Comparison of ENCODE assay signal across 8 cellular contexts in genomic region chr11:3091846-3092602, GRCh38. TPM values are rescaled to one million over a fixed set of nuclear protein-coding genes. Genes with fewer than 3 reads are reported as not detected.
DNase-seq lines count a peak whose midpoint lies in the region; ATAC-seq and TF ChIP-seq lines count a peak whose summit lies in the region.

No MANE protein-coding gene starts in this region.

- no peaks in the 10 kb centered on the region for H3K9me3 ChIP-seq in heart left ventricle

- TF ChIP-seq CTCF in heart left ventricle (IDR thresholded peaks at IDR 0.05) = peak; percentile 92 to 100 (median 99)

- H3K4me3 ChIP-seq in heart left ventricle = no peak overlapping the region

- H3K36me3 ChIP-seq in heart left ventricle = peaks cover 0 to 58% (median 10%) of the 10 kb centered on the region in 9 donors

- H3K4me3 Mint-ChIP-seq in activated naive CD4-positive, alpha-beta T cell treated with anti-CD3 and anti-CD28 coated beads, Interleukin-2, amount 10 ng/mL, durations not matched to agents 7 days and 5 days = no peak overlapping the region

- peaks cover 15% of the 10 kb centered on the region for H3K27me3 Mint-ChIP-seq in activated naive CD4-positive, alpha-beta T cell treated with anti-CD3 and anti-CD28 coated beads, Interleukin-2, amount 10 ng/mL, durations not matched to agents 7 days and 5 days

- H3K4me1 ChIP-seq in heart left ventricle = peaks cover 0 to 35% (median 17%) of the 10 kb centered on the region in 12 donors

- CTCF ChIA-PET in activated naive CD4-positive, alpha-beta T cell treated with anti-CD3 and anti-CD28 coated beads, Interleukin-2, amount 10 ng/mL, durations not matched to agents 7 days and 5 days (lab: Charles Lee) = interaction anchor here (0.8 to 4.0 kb wide), 29 partner anchors 10 to 664 kb away, joined by 3 to 59 read pairs (median 5); partner anchors contain the start of genes CARS1 and PHLDA2

- WGBS in heart left ventricle, 4 donors = 46 to 63% (median 46%) methylated on average over 19 to 27 of the region's 27 CpGs

- peaks cover 3% of the 10 kb centered on the region for H3K4me1 Mint-ChIP-seq in activated naive CD4-positive, alpha-beta T cell treated with anti-CD3 and anti-CD28 coated beads, Interleukin-2, amount 10 ng/mL, durations not matched to agents 7 days and 5 days

- TF ChIP-seq POLR2A in heart left ventricle (IDR thresholded peaks at IDR 0.05) = no peak

- no peaks in the 10 kb centered on the region for H3K27me3 ChIP-seq in heart left ventricle

- no peak overlapping the region for H3K27ac Mint-ChIP-seq in activated naive CD4-positive, alpha-beta T cell treated with anti-CD3 and anti-CD28 coated beads, Interleukin-2, amount 10 ng/mL, durations not matched to agents 7 days and 5 days

- DNase-seq in AG20443 (ENCODE audit: low spot score) (peak; percentile 86), LoVo (ENCODE audit: low spot score) (peak; percentile 65), SKM-1 treated with dmso at 0.1 percent for 144 hours (lab: John Stamatoyannopoulos, UW; ENCODE audit: unreplicated experiment) (peak; percentile 48), heart left ventricle (peak; percentile 57 to 87 (median 67)), renal cortical epithelial cell (ENCODE audit: low read depth) (peak; percentile 50)
- DNase-seq in activated naive CD4-positive, alpha-beta T cell treated with anti-CD3 and anti-CD28 coated beads, Interleukin-2, amount 10 ng/mL, durations not matched to agents 7 days and 5 days = peak; percentile 82

- no peaks in the 10 kb centered on the region for H3K36me3 Mint-ChIP-seq in activated naive CD4-positive, alpha-beta T cell treated with anti-CD3 and anti-CD28 coated beads, Interleukin-2, amount 10 ng/mL, durations not matched to agents 7 days and 5 days

- no peak overlapping the region for H3K27ac ChIP-seq in heart left ventricle

- intact Hi-C loops in heart left ventricle (cut with DNase I) = loop anchor here (1.0 to 10.0 kb wide), 6 partner anchors 53 to 125 kb away; partner anchors contain the start of gene MRGPRG (in 2 of the 10)

- no peaks in the 10 kb centered on the region for H3K9me3 Mint-ChIP-seq in activated naive CD4-positive, alpha-beta T cell treated with anti-CD3 and anti-CD28 coated beads, Interleukin-2, amount 10 ng/mL, durations not matched to agents 7 days and 5 days

- ATAC-seq in GM19035 (IDR thresholded peaks at IDR 0.05; ENCODE audit: unreplicated experiment) (peak; percentile 53), heart left ventricle (peak; percentile 54 to 68 (median 66)), GM18870 (IDR thresholded peaks at IDR 0.05; ENCODE audit: unreplicated experiment) (no peak)

RNA-seq across cellular contexts. Expression of gene CARS1, which starts 34.8 kb away (rescaled TPM):
- total RNA-seq in heart left ventricle (10 to 100 TPM; 10.2 to 29.3 (median 18.5) TPM), renal cortical epithelial cell (52.4 and 63.7 TPM in 2 replicates)
- polyA plus RNA-seq in heart left ventricle = 10 to 100 TPM in 1 of 2 donors, 1 to 10 TPM in 1; 9.3 to 30.5 TPM
